In the genomic region with DNA sequence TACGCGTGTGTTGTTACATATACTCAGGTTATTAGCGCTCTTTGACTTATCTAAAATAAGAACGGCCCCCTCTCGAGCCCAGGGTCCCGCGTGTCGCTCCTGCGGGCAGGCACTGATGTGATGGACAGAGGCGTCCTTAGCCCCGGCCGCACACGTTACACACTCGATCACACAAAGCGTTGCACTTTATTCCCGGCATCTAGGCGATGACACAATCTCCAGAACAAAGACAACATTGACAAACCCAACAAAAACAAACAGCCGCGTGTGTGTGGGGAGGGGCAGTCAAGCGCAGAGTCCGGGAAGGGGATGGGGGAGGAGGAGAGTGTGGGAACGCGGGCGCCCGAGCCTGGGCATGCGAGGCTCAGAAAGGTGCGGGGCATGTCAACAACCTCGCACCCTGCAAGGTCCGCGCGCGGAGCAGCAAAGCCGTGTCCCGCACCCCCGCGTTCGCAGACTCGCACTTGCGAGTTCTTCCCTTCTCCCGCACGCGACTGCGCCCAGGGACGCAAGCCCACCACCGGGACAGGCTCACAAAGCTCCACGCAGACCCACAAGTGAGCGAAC, we compare ENCODE assay signal across 1 cellular context.
TF ChIP-seq lines count a peak whose summit lies in the region.

No MANE protein-coding gene starts in this region.

TF ChIP-seq in HepG2, 621 proteins besides CTCF, POLR2A, EP300 and RAD21 (continued from another document and continues in another):
- TF ChIP-seq CSRNP2 (CRISPR knock-in tag; conservative IDR thresholded peaks at IDR 0.05; ENCODE audit: low read depth) (peak; percentile 90), CENPT (CRISPR knock-in tag; IDR thresholded peaks at IDR 0.05; ENCODE audit: low read depth) (0 out of 2 replicates have a peak, but pooled peaks have one; percentile 63), UBTF (CRISPR knock-in tag; IDR thresholded peaks at IDR 0.05) (peak; percentile 78), ZNF501 (CRISPR knock-in tag; IDR thresholded peaks at IDR 0.05) (no peak), POGZ (CRISPR knock-in tag; IDR thresholded peaks at IDR 0.05) (peak; percentile 20; the same call in 1 of the 2 replicates), NONO (IDR thresholded peaks at IDR 0.05) (no peak), NONO (CRISPR knock-in tag; conservative IDR thresholded peaks at IDR 0.05) (peak; percentile 96), SOX13 (IDR thresholded peaks at IDR 0.05) (peak; percentile 93), SOX13 (CRISPR knock-in tag; conservative IDR thresholded peaks at IDR 0.05 in 1 of 2, IDR thresholded peaks at IDR 0.05 in 1 of 2) (peak in 1 of 2 experiments; percentile 96; a peak in 2 of 4 replicates), ZNF576 (CRISPR knock-in tag; IDR thresholded peaks at IDR 0.05) (no peak), ZNF609 (CRISPR knock-in tag; IDR thresholded peaks at IDR 0.05; ENCODE audit: borderline replicate concordance) (peak; percentile 97), ZNF703 (CRISPR knock-in tag; IDR thresholded peaks at IDR 0.05; ENCODE audit: borderline replicate concordance) (peak; percentile 89), ZZZ3 (CRISPR knock-in tag; IDR thresholded peaks at IDR 0.05; ENCODE audit: borderline replicate concordance) (0 out of 2 replicates have a peak, but pooled peaks have one; percentile 57), ZNF431 (CRISPR knock-in tag; IDR thresholded peaks at IDR 0.05; ENCODE audit: borderline replicate concordance, low read depth) (peak; percentile 14; the same call in 1 of the 2 replicates), MATR3 (CRISPR knock-in tag; IDR thresholded peaks at IDR 0.05) (no peak), HCFC1 (IDR thresholded peaks at IDR 0.05; ENCODE audit: low read depth, low read length) (no peak), FOXC1 (CRISPR knock-in tag; IDR thresholded peaks at IDR 0.05; ENCODE audit: borderline replicate concordance) (no peak; the same call in 1 of the 2 replicates), ZNF616 (CRISPR knock-in tag; IDR thresholded peaks at IDR 0.05; ENCODE audit: low read depth) (peak; percentile 14; the same call in 1 of the 2 replicates), ZBTB1 (CRISPR knock-in tag; IDR thresholded peaks at IDR 0.05; ENCODE audit: borderline replicate concordance) (peak; percentile 100), ERF (CRISPR knock-in tag; IDR thresholded peaks at IDR 0.05) (no peak; the same call in 1 of the 2 replicates), ZMYM2 (CRISPR knock-in tag; IDR thresholded peaks at IDR 0.05) (peak; percentile 63; the same call in 1 of the 2 replicates), REXO4 (CRISPR knock-in tag; IDR thresholded peaks at IDR 0.05; ENCODE audit: borderline replicate concordance) (no peak), BRCA1 (CRISPR knock-in tag; IDR thresholded peaks at IDR 0.05) (peak; percentile 56; the same call in 1 of the 2 replicates), RAD51 (IDR thresholded peaks at IDR 0.05; ENCODE audit: borderline replicate concordance) (no peak), ZNF143 (CRISPR knock-in tag; IDR thresholded peaks at IDR 0.05) (peak; percentile 48; the same call in 1 of the 2 replicates), DRAP1 (CRISPR knock-in tag; IDR thresholded peaks at IDR 0.05) (peak; percentile 91), NFE2L2 (IDR thresholded peaks at IDR 0.05; ENCODE audit: low read length) (no peak), ZNF564 (CRISPR knock-in tag; IDR thresholded peaks at IDR 0.05) (no peak; the same call in 1 of the 2 replicates), RFX1 (IDR thresholded peaks at IDR 0.05) (no peak), HOXA5 (CRISPR knock-in tag; IDR thresholded peaks at IDR 0.05) (peak; percentile 33), TGIF2 (CRISPR knock-in tag; IDR thresholded peaks at IDR 0.05) (peak; percentile 97), HOXD1 (CRISPR knock-in tag; IDR thresholded peaks at IDR 0.05) (peak; percentile 68), ZNF235 (CRISPR knock-in tag; IDR thresholded peaks at IDR 0.05; ENCODE audit: borderline replicate concordance) (no peak), KAT2B (IDR thresholded peaks at IDR 0.05; ENCODE audit: borderline replicate concordance, low read depth, low read length) (no peak), ZNF282 (IDR thresholded peaks at IDR 0.05; ENCODE audit: partially characterized antibody) (no peak), NBN (conservative IDR thresholded peaks at IDR 0.05) (no peak), SMYD3 (CRISPR knock-in tag; IDR thresholded peaks at IDR 0.05) (0 out of 2 replicates have a peak, but pooled peaks have one; percentile 73), SKI (IDR thresholded peaks at IDR 0.05; ENCODE audit: partially characterized antibody) (peak; percentile 63)
- TF ChIP-seq, protein P1, sequence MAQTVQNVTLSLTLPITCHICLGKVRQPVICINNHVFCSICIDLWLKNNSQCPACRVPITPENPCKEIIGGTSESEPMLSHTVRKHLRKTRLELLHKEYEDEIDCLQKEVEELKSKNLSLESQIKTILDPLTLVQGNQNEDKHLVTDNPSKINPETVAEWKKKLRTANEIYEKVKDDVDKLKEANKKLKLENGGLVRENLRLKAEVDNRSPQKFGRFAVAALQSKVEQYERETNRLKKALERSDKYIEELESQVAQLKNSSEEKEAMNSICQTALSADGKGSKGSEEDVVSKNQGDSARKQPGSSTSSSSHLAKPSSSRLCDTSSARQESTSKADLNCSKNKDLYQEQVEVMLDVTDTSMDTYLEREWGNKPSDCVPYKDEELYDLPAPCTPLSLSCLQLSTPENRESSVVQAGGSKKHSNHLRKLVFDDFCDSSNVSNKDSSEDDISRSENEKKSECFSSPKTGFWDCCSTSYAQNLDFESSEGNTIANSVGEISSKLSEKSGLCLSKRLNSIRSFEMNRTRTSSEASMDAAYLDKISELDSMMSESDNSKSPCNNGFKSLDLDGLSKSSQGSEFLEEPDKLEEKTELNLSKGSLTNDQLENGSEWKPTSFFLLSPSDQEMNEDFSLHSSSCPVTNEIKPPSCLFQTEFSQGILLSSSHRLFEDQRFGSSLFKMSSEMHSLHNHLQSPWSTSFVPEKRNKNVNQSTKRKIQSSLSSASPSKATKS (CRISPR knock-in tag; IDR thresholded peaks at IDR 0.05): no peak
- TF ChIP-seq, protein P2, sequence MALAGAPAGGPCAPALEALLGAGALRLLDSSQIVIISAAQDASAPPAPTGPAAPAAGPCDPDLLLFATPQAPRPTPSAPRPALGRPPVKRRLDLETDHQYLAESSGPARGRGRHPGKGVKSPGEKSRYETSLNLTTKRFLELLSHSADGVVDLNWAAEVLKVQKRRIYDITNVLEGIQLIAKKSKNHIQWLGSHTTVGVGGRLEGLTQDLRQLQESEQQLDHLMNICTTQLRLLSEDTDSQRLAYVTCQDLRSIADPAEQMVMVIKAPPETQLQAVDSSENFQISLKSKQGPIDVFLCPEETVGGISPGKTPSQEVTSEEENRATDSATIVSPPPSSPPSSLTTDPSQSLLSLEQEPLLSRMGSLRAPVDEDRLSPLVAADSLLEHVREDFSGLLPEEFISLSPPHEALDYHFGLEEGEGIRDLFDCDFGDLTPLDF (CRISPR knock-in tag; IDR thresholded peaks at IDR 0.05): 0 out of 2 replicates have a peak, but pooled peaks have one; percentile 26
- TF ChIP-seq, protein P3, sequence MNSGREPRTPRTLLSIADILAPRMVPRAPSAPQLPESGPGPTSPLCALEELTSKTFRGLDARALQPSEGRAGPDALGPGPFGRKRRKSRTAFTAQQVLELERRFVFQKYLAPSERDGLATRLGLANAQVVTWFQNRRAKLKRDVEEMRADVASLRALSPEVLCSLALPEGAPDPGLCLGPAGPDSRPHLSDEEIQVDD (CRISPR knock-in tag; IDR thresholded peaks at IDR 0.05; ENCODE audit: borderline replicate concordance): no peak; the same call in 1 of the 2 replicates
- TF ChIP-seq, protein P4, sequence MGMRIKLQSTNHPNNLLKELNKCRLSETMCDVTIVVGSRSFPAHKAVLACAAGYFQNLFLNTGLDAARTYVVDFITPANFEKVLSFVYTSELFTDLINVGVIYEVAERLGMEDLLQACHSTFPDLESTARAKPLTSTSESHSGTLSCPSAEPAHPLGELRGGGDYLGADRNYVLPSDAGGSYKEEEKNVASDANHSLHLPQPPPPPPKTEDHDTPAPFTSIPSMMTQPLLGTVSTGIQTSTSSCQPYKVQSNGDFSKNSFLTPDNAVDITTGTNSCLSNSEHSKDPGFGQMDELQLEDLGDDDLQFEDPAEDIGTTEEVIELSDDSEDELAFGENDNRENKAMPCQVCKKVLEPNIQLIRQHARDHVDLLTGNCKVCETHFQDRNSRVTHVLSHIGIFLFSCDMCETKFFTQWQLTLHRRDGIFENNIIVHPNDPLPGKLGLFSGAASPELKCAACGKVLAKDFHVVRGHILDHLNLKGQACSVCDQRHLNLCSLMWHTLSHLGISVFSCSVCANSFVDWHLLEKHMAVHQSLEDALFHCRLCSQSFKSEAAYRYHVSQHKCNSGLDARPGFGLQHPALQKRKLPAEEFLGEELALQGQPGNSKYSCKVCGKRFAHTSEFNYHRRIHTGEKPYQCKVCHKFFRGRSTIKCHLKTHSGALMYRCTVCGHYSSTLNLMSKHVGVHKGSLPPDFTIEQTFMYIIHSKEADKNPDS (CRISPR knock-in tag; IDR thresholded peaks at IDR 0.05): no peak
- TF ChIP-seq, protein P5, sequence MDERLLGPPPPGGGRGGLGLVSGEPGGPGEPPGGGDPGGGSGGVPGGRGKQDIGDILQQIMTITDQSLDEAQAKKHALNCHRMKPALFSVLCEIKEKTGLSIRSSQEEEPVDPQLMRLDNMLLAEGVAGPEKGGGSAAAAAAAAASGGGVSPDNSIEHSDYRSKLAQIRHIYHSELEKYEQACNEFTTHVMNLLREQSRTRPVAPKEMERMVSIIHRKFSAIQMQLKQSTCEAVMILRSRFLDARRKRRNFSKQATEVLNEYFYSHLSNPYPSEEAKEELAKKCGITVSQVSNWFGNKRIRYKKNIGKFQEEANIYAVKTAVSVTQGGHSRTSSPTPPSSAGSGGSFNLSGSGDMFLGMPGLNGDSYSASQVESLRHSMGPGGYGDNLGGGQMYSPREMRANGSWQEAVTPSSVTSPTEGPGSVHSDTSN (CRISPR knock-in tag; IDR thresholded peaks at IDR 0.05): peak; percentile 50
